29 cellular contexts compared by ENCODE assay signal in genomic region chr1:86748622-86749373, GRCh38.
"Had no signal": no experiment of that assay in that cellular context is flagged by ENCODE, and none has a peak within 500 bp of the region (broad histone marks: within the 10 kb centered on the region; RNA-seq: fewer than 3 reads in every experiment).

No MANE protein-coding gene starts in this region.

- H3K27ac Mint-ChIP-seq: activated naive CD4-positive, alpha-beta T cell treated with anti-CD3 and anti-CD28 coated beads, Interleukin-2, amount 50 U/mL, for 72 hours; mesothelial cell of epicardium; T-helper 1 cell treated with Interleukin-12 subunit alpha and Interleukin-12 subunit beta and Interleukin-4 antibody, amounts not matched to agents 30 μg/mL and 1 μg/mL, for 36 hours had no signal

- H3K27ac ChIP-seq: adrenal gland, coronary artery, dorsolateral prefrontal cortex, right lobe of liver, stomach, suprapubic skin, tibial artery, WERI-Rb-1 had no signal

- H3K27me3 ChIP-seq: adrenal gland, ascending aorta, cardiac muscle cell, dorsolateral prefrontal cortex, right lobe of liver, stomach, suprapubic skin, tibial artery had no signal

- H3K4me1 Mint-ChIP-seq: immature natural killer cell, naive B cell had no signal

- H3K9me3 ChIP-seq: adrenal gland, ascending aorta, right lobe of liver, stomach, suprapubic skin, tibial artery had no signal

- H3K4me3 ChIP-seq: adrenal gland, ascending aorta, cardiac muscle cell, coronary artery, dorsolateral prefrontal cortex, right lobe of liver, stomach, suprapubic skin, tibial artery had no signal

- H3K36me3 ChIP-seq: WERI-Rb-1 had no signal

- H3K4me3 Mint-ChIP-seq: activated T-cell treated with anti-CD3 and anti-CD28 coated beads, Interleukin-2, amount 50 U/mL, for 4 hours; brain; immature natural killer cell; mesothelial cell of epicardium; naive B cell; T-helper 1 cell treated with Interleukin-12 subunit alpha and Interleukin-12 subunit beta and Interleukin-4 antibody, amounts not matched to agents 30 μg/mL and 1 μg/mL, for 36 hours had no signal

- H3K9me3 Mint-ChIP-seq: activated naive CD4-positive, alpha-beta T cell treated with anti-CD3 and anti-CD28 coated beads, Interleukin-2, amount 50 U/mL, for 72 hours; activated T-cell treated with anti-CD3 and anti-CD28 coated beads, Interleukin-2, amount 50 U/mL, for 4 hours; brain; immature natural killer cell; mesothelial cell of epicardium; naive B cell; T-helper 1 cell treated with Interleukin-12 subunit alpha and Interleukin-12 subunit beta and Interleukin-4 antibody, amounts not matched to agents 30 μg/mL and 1 μg/mL, for 36 hours had no signal

- H3K4me1 ChIP-seq: ascending aorta, right lobe of liver, stomach, suprapubic skin, tibial artery had no signal

- ATAC-seq: activated CD4-positive, CD25-positive, alpha-beta regulatory T cell treated with anti-CD3 and anti-CD28 coated beads, Interleukin-2, amount 50 U/mL, for 24 hours; right lobe of liver had no signal

- DNase-seq: activated CD4-positive, alpha-beta T cell treated with anti-CD3 and anti-CD28 coated beads for 48 hours; activated CD4-positive, alpha-beta T cell treated with anti-CD3 and anti-CD28 coated beads, Interleukin-2, amount 50 U/mL, for 48 hours; activated naive CD4-positive, alpha-beta T cell; activated T-cell treated with anti-CD3 and anti-CD28 coated beads, Interleukin-2, amount 50 U/mL, for 4 hours; adrenal gland; cerebellar nuclear complex; dorsolateral prefrontal cortex; effector memory CD4-positive, alpha-beta T cell; head of caudate nucleus; hypothalamus; immature natural killer cell; kidney; naive B cell; right lobe of liver; stimulated activated CD4-positive, alpha-beta T cell treated with anti-CD3 and anti-CD28 coated beads, Interleukin-4, amount 100 ng/mL, for 1 hour; stomach; SW 1271; T1000; tibial artery; WERI-Rb-1 had no signal

- H3K27me3 Mint-ChIP-seq: brain had no signal
